Comparison of ENCODE assay signal across 16 cellular contexts in genomic region chr17:45394001-45394912, GRCh38. TPM values are rescaled to one million over a fixed set of nuclear protein-coding genes. Genes with fewer than 3 reads are reported as not detected.
DNase-seq lines count a peak whose midpoint lies in the region; ATAC-seq, FAIRE-seq and TF ChIP-seq lines count a peak whose summit lies in the region.
"Had no signal": no experiment of that assay in that cellular context is flagged by ENCODE, and none has a peak within 500 bp of the region (broad histone marks: within the 10 kb centered on the region; RNA-seq: fewer than 3 reads in every experiment).

No MANE protein-coding gene starts in this region.

- no peaks in the 10 kb centered on the region for H3K9me3 Mint-ChIP-seq in stimulated activated naive B cell treated with anti-CD40 and anti-IgM and Interleukin-4, amounts not matched to agents 10 μg/mL and 1 μg/mL and 100 μg/mL, for 72 hours
- H3K9me3 Mint-ChIP-seq: activated CD4-positive, alpha-beta memory T cell treated with anti-CD3 and anti-CD28 coated beads, Interleukin-2, amount 10 ng/mL, durations not matched to agents 7 days and 5 days; central memory CD8-positive, alpha-beta T cell; effector memory CD8-positive, alpha-beta T cell had no signal

- H3K4me2 ChIP-seq in IMR-90 (ENCODE audit: low read depth, low read length): no peak overlapping the region
- H3K4me2 ChIP-seq in endothelial cell of umbilical vein (ENCODE audit: insufficient read depth, low read length): no peak overlapping the region

- H3K9me1 ChIP-seq in IMR-90 (ENCODE audit: insufficient read depth, low read length): no peaks in the 10 kb centered on the region
- H3K9me1 ChIP-seq in endothelial cell of umbilical vein (replicated peaks; ENCODE audit: control insufficient read depth, extremely low read depth, insufficient read depth, low read length): no peaks in the 10 kb centered on the region

- H3K4me1 ChIP-seq in right atrium auricular region (peaks cover 0 to 15% of the 10 kb centered on the region in 2 donors), IMR-90 (ENCODE audit: control insufficient read depth, insufficient read depth, low read length) (peaks cover 5% of the 10 kb centered on the region), endothelial cell of umbilical vein (ENCODE audit: control insufficient read depth, extremely low read depth, insufficient read depth, low read length) (no peaks in the 10 kb centered on the region)
- H3K4me1 ChIP-seq: HAP-1 had no signal

- no TSS peak for BruUV-seq in IMR-90 (replicated peaks; lab: Mats Ljungman, UMichigan)
- BruUV-seq in endothelial cell of umbilical vein (replicated peaks; lab: Mats Ljungman, UMichigan): TSS peak; percentile 46

- intact Hi-C loops in left ventricle myocardium superior (cut with micrococcal nuclease) (no loop called here), IMR-90 (cut with micrococcal nuclease) (loop anchor here (2.0 kb wide), 1 partner anchor 439 kb away; no protein-coding TSS in a partner anchor), endothelial cell of umbilical vein (cut with micrococcal nuclease) (loop anchor here (2.0 to 10.0 kb wide), 2 partner anchors 35 to 441 kb away; no protein-coding TSS in a partner anchor)

- H3K4me3 Mint-ChIP-seq in stimulated activated naive B cell treated with anti-CD40 and anti-IgM and Interleukin-4, amounts not matched to agents 10 μg/mL and 1 μg/mL and 100 μg/mL, for 72 hours: no peak overlapping the region
- H3K4me3 Mint-ChIP-seq: activated CD4-positive, alpha-beta memory T cell treated with anti-CD3 and anti-CD28 coated beads, Interleukin-2, amount 10 ng/mL, durations not matched to agents 7 days and 5 days; central memory CD8-positive, alpha-beta T cell; effector memory CD8-positive, alpha-beta T cell had no signal

- H3K27ac ChIP-seq in right atrium auricular region (no peak overlapping the region), IMR-90 (ENCODE audit: insufficient read depth, low read length) (no peak overlapping the region; the same call in 1 of the 2 replicates), endothelial cell of umbilical vein (ENCODE audit: insufficient read depth, low read depth, low read length) (no peak overlapping the region)
- H3K27ac ChIP-seq: hepatocyte, vagina had no signal

- no peak for FAIRE-seq in endothelial cell of umbilical vein (lab: Jason Lieb, UNC)
- FAIRE-seq in RCC 7860 (lab: Jason Lieb, UNC): no peak
- FAIRE-seq: keratinocyte had no signal

- peak overlapping the region; percentile 93 for H3K4ac ChIP-seq in IMR-90 (ENCODE audit: low read depth, low read length)

- H2AK9ac ChIP-seq in IMR-90 (replicated peaks; ENCODE audit: low read depth, low read length, poor library complexity): no peak overlapping the region

- no peak overlapping the region for H2BK5ac ChIP-seq in IMR-90 (ENCODE audit: low read depth, low read length, poor library complexity, severe bottlenecking)

- CTCF ChIA-PET in IMR-90 (lab: Yijun Ruan, JAX): no interaction called here
- CTCF ChIA-PET in endothelial cell of umbilical vein (lab: Charles Lee): interaction anchor here (0.6 to 12.8 kb wide), 13 partner anchors 9 to 460 kb away, joined by 3 to 283 read pairs (median 5); no protein-coding TSS in a partner anchor

- peak overlapping the region; percentile 85; the same call in 1 of the 2 replicates for H4K5ac ChIP-seq in IMR-90 (ENCODE audit: low read depth, low read length)

- H3K56ac ChIP-seq in IMR-90 (ENCODE audit: extremely low read depth, insufficient read depth, low read length): peak overlapping the region; percentile 26; the same call in 1 of the 2 replicates

- peak; percentile 12 for DNase-seq in left ventricle myocardium superior
- no peak for DNase-seq in right atrium auricular region (ENCODE audit: low spot score)
- no peak for DNase-seq in IMR-90
- DNase-seq in endothelial cell of umbilical vein (ENCODE audit: low read depth, low spot score): no peak
- DNase-seq in stimulated activated naive B cell treated with anti-CD40 and anti-IgM and Interleukin-4, amounts not matched to agents 10 μg/mL and 1 μg/mL and 100 μg/mL, for 72 hours: no peak
- no peak for DNase-seq in RCC 7860 (ENCODE audit: low spot score)
- no peak for DNase-seq in cerebellar nuclear complex (lab: John Stamatoyannopoulos, UW)
- DNase-seq: NCI-H2227 treated with DMSO at 0.1 percent for 48 hours had no signal

- TF ChIP-seq POLR2A in IMR-90 (IDR thresholded peaks at IDR 0.05; ENCODE audit: low read depth, low read length) (no peak), endothelial cell of umbilical vein (IDR thresholded peaks at IDR 0.05; ENCODE audit: low read depth, low read length) (no peak)

- 57% methylated on average over 4 of the region's 10 CpGs; no CpG with 5 or more reads in 1 of the 2 experiments for WGBS in IMR-90 (ENCODE audit: extremely low coverage in 2 of 2, insufficient read length in 1 of 2), 2 experiments

- H3K79me1 ChIP-seq in IMR-90 (ENCODE audit: low read depth in 1 of 2, low read length in 2 of 2): no peaks in the 10 kb centered on the region

- peak overlapping the region; percentile 73; the same call in 1 of the 2 replicates for H4K91ac ChIP-seq in IMR-90 (ENCODE audit: insufficient read depth, low read depth, low read length)

- peak overlapping the region; percentile 99 for H2AFZ ChIP-seq in IMR-90 (replicated peaks; ENCODE audit: low read length, poor library complexity)
- no peak overlapping the region for H2AFZ ChIP-seq in endothelial cell of umbilical vein (ENCODE audit: low read depth, low read length)
- H2AFZ ChIP-seq: hepatocyte had no signal

- H3K27me3 ChIP-seq in right atrium auricular region: no peaks in the 10 kb centered on the region
- H3K27me3 ChIP-seq in IMR-90 (ENCODE audit: control insufficient read depth, insufficient read depth, low read length): peaks cover 9% of the 10 kb centered on the region; the same call in 1 of the 2 replicates
- H3K27me3 ChIP-seq in endothelial cell of umbilical vein (ENCODE audit: control insufficient read depth in 2 of 2, insufficient read depth in 2 of 2, low read length in 2 of 2): peaks cover 0 to under 1% of the 10 kb centered on the region in 2 experiments
- H3K27me3 ChIP-seq: hepatocyte, vagina had no signal

- no peaks in the 10 kb centered on the region for H3K27me3 Mint-ChIP-seq in stimulated activated naive B cell treated with anti-CD40 and anti-IgM and Interleukin-4, amounts not matched to agents 10 μg/mL and 1 μg/mL and 100 μg/mL, for 72 hours

- POLR2A ChIA-PET in IMR-90 (lab: Charles Lee; ENCODE audit: unreplicated experiment) (no interaction called here), endothelial cell of umbilical vein (lab: Charles Lee) (no interaction called here)

- in situ Hi-C loops in IMR-90 (cut with MboI; ENCODE audit: low sequenced_read_pairs): no loop called here

- H3K4me3 ChIP-seq in right atrium auricular region (no peak overlapping the region), IMR-90 (ENCODE audit: insufficient read depth, low read depth, low read length) (no peak overlapping the region), endothelial cell of umbilical vein (replicated peaks in 1 of 3; ENCODE audit: insufficient read depth in 1 of 3, low read depth in 1 of 3, low read length in 3 of 3) (no peak overlapping the region)
- H3K4me3 ChIP-seq: HAP-1, hepatocyte had no signal

- no peak overlapping the region for H2BK120ac ChIP-seq in IMR-90 (ENCODE audit: low read depth, low read length)

- H3K23ac ChIP-seq in IMR-90 (ENCODE audit: low read depth, low read length): no peak overlapping the region

- peak overlapping the region; percentile 85 for H2AK5ac ChIP-seq in IMR-90 (ENCODE audit: low read depth, low read length)

- TF ChIP-seq CTCF in right atrium auricular region (IDR thresholded peaks at IDR 0.05): no peak
- no peak for TF ChIP-seq CTCF in IMR-90 (conservative IDR thresholded peaks at IDR 0.05; ENCODE audit: low read depth, low read length)
- no peak for TF ChIP-seq CTCF in endothelial cell of umbilical vein (IDR thresholded peaks at IDR 0.05; ENCODE audit: extremely low read depth in 1 of 2, insufficient read depth in 1 of 2, low read depth in 1 of 2, low read length in 2 of 2)

- H2BK20ac ChIP-seq in IMR-90 (ENCODE audit: low read depth, low read length): no peak overlapping the region

- H4K20me1 ChIP-seq in IMR-90 (ENCODE audit: insufficient read depth, low read length) (no peaks in the 10 kb centered on the region), endothelial cell of umbilical vein (replicated peaks; ENCODE audit: control insufficient read depth, extremely low read depth, insufficient read depth, low read length) (no peaks in the 10 kb centered on the region)

- TF ChIP-seq RAD21 in IMR-90 (IDR thresholded peaks at IDR 0.05; ENCODE audit: low read length): no peak

- H3K79me2 ChIP-seq in endothelial cell of umbilical vein (ENCODE audit: control insufficient read depth, insufficient read depth, low read length): no peaks in the 10 kb centered on the region
- H3K79me2 ChIP-seq: hepatocyte had no signal

- peaks cover 14 to 21% of the 10 kb centered on the region in 2 donors for H3K4me1 Mint-ChIP-seq in stimulated activated naive B cell treated with anti-CD40 and anti-IgM and Interleukin-4, amounts not matched to agents 10 μg/mL and 1 μg/mL and 100 μg/mL, for 72 hours
- H3K4me1 Mint-ChIP-seq: activated CD4-positive, alpha-beta memory T cell treated with anti-CD3 and anti-CD28 coated beads, Interleukin-2, amount 10 ng/mL, durations not matched to agents 7 days and 5 days; central memory CD8-positive, alpha-beta T cell had no signal

- H3K18ac ChIP-seq in IMR-90 (ENCODE audit: low read depth, low read length): no peak overlapping the region

- ATAC-seq in left ventricle myocardium superior (no peak), IMR-90 (ENCODE audit: low read depth) (no peak), HG03175 (IDR thresholded peaks at IDR 0.05; ENCODE audit: unreplicated experiment) (no peak)
- ATAC-seq in stimulated activated naive B cell treated with anti-CD40 and anti-IgM and Interleukin-4, amounts not matched to agents 10 μg/mL and 1 μg/mL and 100 μg/mL, for 72 hours (replicated peaks): no peak

- H3K27ac Mint-ChIP-seq in stimulated activated naive B cell treated with anti-CD40 and anti-IgM and Interleukin-4, amounts not matched to agents 10 μg/mL and 1 μg/mL and 100 μg/mL, for 72 hours: peak overlapping the region; percentile 25
- H3K27ac Mint-ChIP-seq: activated CD4-positive, alpha-beta memory T cell treated with anti-CD3 and anti-CD28 coated beads, Interleukin-2, amount 10 ng/mL, durations not matched to agents 7 days and 5 days had no signal

- dilution Hi-C loops in IMR-90 (cut with HindIII; ENCODE audit: low sequenced_read_pairs, unreplicated experiment): no loop called here
- dilution Hi-C loops in endothelial cell of umbilical vein (cut with MboI; ENCODE audit: extremely low pct_ligation_motif_present, low sequenced_read_pairs): no loop called here

- H3K9me3 ChIP-seq in right atrium auricular region (no peaks in the 10 kb centered on the region), IMR-90 (ENCODE audit: control insufficient read depth, insufficient read depth, low read length) (no peaks in the 10 kb centered on the region), endothelial cell of umbilical vein (replicated peaks; ENCODE audit: control insufficient read depth, insufficient read depth, low read length) (no peaks in the 10 kb centered on the region)
- H3K9me3 ChIP-seq: HAP-1, vagina had no signal

- peaks cover 24 to 35% of the 10 kb centered on the region in 2 donors for H3K36me3 Mint-ChIP-seq in stimulated activated naive B cell treated with anti-CD40 and anti-IgM and Interleukin-4, amounts not matched to agents 10 μg/mL and 1 μg/mL and 100 μg/mL, for 72 hours

- 0 out of 2 replicates have a peak overlapping the region, but pooled peaks have one; percentile 53 for H3K9ac ChIP-seq in IMR-90 (ENCODE audit: low read depth, low read length)
- no peak overlapping the region for H3K9ac ChIP-seq in endothelial cell of umbilical vein (replicated peaks; ENCODE audit: extremely low read depth, insufficient read depth, low read length)

- H3K14ac ChIP-seq in IMR-90 (replicated peaks; ENCODE audit: low read depth, low read length): peak overlapping the region; percentile 28; the same call in 1 of the 2 replicates

- H3K36me3 ChIP-seq in right atrium auricular region (peaks cover 30% of the 10 kb centered on the region), IMR-90 (ENCODE audit: control insufficient read depth, insufficient read depth, low read length) (no peaks in the 10 kb centered on the region), endothelial cell of umbilical vein (ENCODE audit: control insufficient read depth in 2 of 2, extremely low read depth in 1 of 2, insufficient read depth in 2 of 2, low read length in 2 of 2) (peaks cover 0 to 12% of the 10 kb centered on the region in 2 experiments)
- H3K36me3 ChIP-seq: HAP-1 had no signal

- H4K8ac ChIP-seq in IMR-90 (ENCODE audit: low read depth in 2 of 2, low read length in 2 of 2): peak overlapping the region; percentile 77 to 98; a peak in 3 of 4 replicates

- peak overlapping the region; percentile 59; the same call in 1 of the 3 replicates for H2BK15ac ChIP-seq in IMR-90 (ENCODE audit: low read depth, low read length)

RNA-seq across cellular contexts. Expression of gene ARHGAP27, which starts 38.4 kb away (rescaled TPM):
- total RNA-seq in left ventricle myocardium superior (37.3 TPM), right atrium auricular region (10 to 100 TPM; 18.9 to 21.9 TPM), IMR-90 (2012; rRNA removed) (under 0.01 and 0.56 TPM in 2 replicates), endothelial cell of umbilical vein (40.4 and 47.0 TPM in 2 replicates)
- polyA plus RNA-seq in IMR-90 (2012; rRNA removed) (0.89 and 1.9 TPM in 2 replicates), endothelial cell of umbilical vein (21.0 and 26.3 TPM in 2 replicates)
- polyA plus RNA-seq in IMR-90 (2012; cell fraction: cytosol; rRNA removed): 0.37 and 0.67 TPM in 2 replicates
- 7.4 and 16.4 TPM in 2 replicates for polyA plus RNA-seq in IMR-90 (2012; cell fraction: nucleus; rRNA removed; ENCODE audit: low replicate concordance)
- 10.5 and 14.8 TPM in 2 replicates for polyA plus RNA-seq in endothelial cell of umbilical vein (2011; cell fraction: cytosol; rRNA removed)
- 88.2 and 110 TPM in 2 replicates for polyA plus RNA-seq in endothelial cell of umbilical vein (2011; cell fraction: nucleus; rRNA removed)
- 8.4 and 14.1 TPM in 2 replicates for polyA plus RNA-seq in endothelial cell of umbilical vein (2012)
- polyA minus RNA-seq in endothelial cell of umbilical vein: 18.7 and 31.0 TPM in 2 replicates
- 7.2 TPM for polyA minus RNA-seq in endothelial cell of umbilical vein (2011; cell fraction: cytosol; rRNA and poly(A)+ RNA removed)
- polyA minus RNA-seq in endothelial cell of umbilical vein (2011; cell fraction: nucleus; rRNA and poly(A)+ RNA removed): 26.7 and 50.3 TPM in 2 replicates

Comparison
In these comparisons a context has a peak if more than half of its experiments do, and no peak if none do; other contexts are left out.
1. RNA of gene ARHGAP27, which starts 38.4 kb away (total RNA-seq): 40.4 to 47.0 TPM in endothelial cell of umbilical vein, 37.3 TPM in left ventricle myocardium superior (single experiment) and 18.9 to 21.9 TPM in right atrium auricular region; under 0.01 to 0.56 TPM in IMR-90; every median in the first group is over 10 times any median in the second.